In the genomic region with DNA sequence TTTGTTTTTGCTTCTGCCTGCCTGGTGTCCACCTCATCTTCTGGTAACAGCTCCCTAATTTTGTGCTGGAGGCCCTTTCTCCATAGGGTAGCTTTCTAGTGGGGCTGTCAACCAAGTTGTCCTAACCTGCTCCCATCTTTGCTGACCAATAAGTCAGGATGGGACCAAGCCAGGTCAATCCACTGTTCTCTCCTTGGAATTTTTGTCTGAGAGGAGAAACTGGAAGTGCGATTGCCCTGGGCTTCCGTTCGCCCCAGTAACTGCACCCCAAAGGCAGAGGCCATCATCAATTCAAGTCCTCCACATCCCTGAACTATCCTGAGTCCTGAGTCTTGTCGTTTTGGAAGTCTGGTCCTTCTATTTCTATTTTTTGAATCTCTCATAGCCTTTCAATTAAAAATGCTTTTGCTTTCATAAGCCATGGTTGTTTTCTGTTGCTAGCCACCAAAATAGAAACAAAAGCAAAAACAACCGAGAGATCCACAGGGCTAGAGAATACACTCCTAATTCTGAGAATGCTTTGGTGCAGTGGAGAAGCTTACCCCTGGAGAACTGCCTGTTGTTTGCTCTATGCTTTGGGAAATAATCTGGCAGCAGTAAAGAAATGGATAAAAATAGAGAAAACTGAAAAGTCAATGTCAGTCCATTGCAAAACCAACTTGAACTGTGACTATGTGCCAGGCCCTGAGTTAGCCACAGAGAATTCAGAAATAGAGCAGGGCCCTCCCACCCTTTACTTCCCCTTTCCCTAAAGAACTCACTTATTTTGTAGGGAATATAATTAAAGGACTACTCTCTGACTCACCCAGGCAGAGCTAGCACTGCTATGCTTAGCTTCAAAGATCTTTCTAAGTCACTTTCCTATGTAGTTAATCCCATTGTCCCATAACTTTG, we compare ENCODE assay signal across 13 cellular contexts.
DNase-seq lines count a peak whose midpoint lies in the region; ATAC-seq and TF ChIP-seq lines count a peak whose summit lies in the region.
"Had no signal": no experiment of that assay in that cellular context is flagged by ENCODE, and none has a peak within 500 bp of the region (broad histone marks: within the 10 kb centered on the region; RNA-seq: fewer than 3 reads in every experiment).

No MANE protein-coding gene starts in this region.

- H3K4me1 ChIP-seq in IMR-90 (ENCODE audit: control insufficient read depth, insufficient read depth, low read length) (no peaks in the 10 kb centered on the region; the same call in 1 of the 2 replicates), mesenchymal stem cell (ENCODE audit: control insufficient read depth, insufficient read depth, low read depth, low read length) (no peaks in the 10 kb centered on the region), uterus (no peaks in the 10 kb centered on the region)

- H3K27ac ChIP-seq in IMR-90 (ENCODE audit: insufficient read depth, low read length) (no peak overlapping the region), epithelial cell of prostate (peak overlapping the region; percentile 19), mesenchymal stem cell (ENCODE audit: low read length, poor library complexity, severe bottlenecking) (no peak overlapping the region), uterus (peak overlapping the region; percentile 53)

- no peak overlapping the region for H4K5ac ChIP-seq in IMR-90 (ENCODE audit: low read depth, low read length)

- H2BK12ac ChIP-seq in mesenchymal stem cell (ENCODE audit: low read length in 2 of 2), result no peak overlapping the region

- H3K14ac ChIP-seq in IMR-90 (replicated peaks; ENCODE audit: low read depth, low read length), result no peak overlapping the region
- H3K14ac ChIP-seq in mesenchymal stem cell (ENCODE audit: low read length in 2 of 2), result no peak overlapping the region

- H3K4me3 ChIP-seq in IMR-90 (ENCODE audit: insufficient read depth, low read depth, low read length) (no peak overlapping the region), mesenchymal stem cell (ENCODE audit: insufficient read depth in 1 of 2, low read depth in 1 of 2, low read length in 2 of 2) (no peak overlapping the region), uterus (no peak overlapping the region)

- ATAC-seq in IMR-90 (ENCODE audit: low read depth), result peak; percentile 35; the same call in 1 of the 2 replicates
- ATAC-seq in left colon, result no peak
- ATAC-seq in HG02884 (IDR thresholded peaks at IDR 0.05; ENCODE audit: unreplicated experiment), result no peak

- H3K4ac ChIP-seq in IMR-90 (ENCODE audit: low read depth, low read length) (no peak overlapping the region), mesenchymal stem cell (ENCODE audit: low read depth in 1 of 2, low read length in 2 of 2) (no peak overlapping the region)

- intact Hi-C loops in IMR-90 (cut with micrococcal nuclease) (no loop called here), uterus (cut with DNase I; ENCODE audit: low total_unique reads) (no loop called here), left colon (cut with DNase I, micrococcal nuclease) (no loop called here)

- H3K9ac ChIP-seq in IMR-90 (ENCODE audit: low read depth, low read length), result no peak overlapping the region
- peak overlapping the region; percentile 62 for H3K9ac ChIP-seq in mesenchymal stem cell (ENCODE audit: low read length)

- H2BK5ac ChIP-seq in IMR-90 (ENCODE audit: low read depth, low read length, poor library complexity, severe bottlenecking) (no peak overlapping the region), mesenchymal stem cell (ENCODE audit: low read depth, low read length, poor library complexity, severe bottlenecking) (no peak overlapping the region)

- DNase-seq in IMR-90, result peak; percentile 21
- no peak for DNase-seq in epithelial cell of prostate (ENCODE audit: low read depth, low spot score)
- no peak for DNase-seq in mesenchymal stem cell
- peak; percentile 45 for DNase-seq in uterus
- no peak for DNase-seq in left colon
- no peak for DNase-seq in medulla oblongata (ENCODE audit: extremely low spot score)
- DNase-seq: activated CD4-positive, CD25-positive, alpha-beta regulatory T cell treated with anti-CD3 and anti-CD28 coated beads, Interleukin-2, amount 50 U/mL, for 72 hours; activated T-cell treated with anti-CD3 and anti-CD28 coated beads, Interleukin-2, amount 50 U/mL, for 48 hours; CD8-positive, alpha-beta memory T cell; endodermal cell; hypothalamus; NCI-H2171 treated with DMSO at 0.1 percent for 48 hours had no signal

- no peak overlapping the region for H3K56ac ChIP-seq in IMR-90 (ENCODE audit: extremely low read depth, insufficient read depth, low read length)

- no TSS peak for BruUV-seq in IMR-90 (replicated peaks; lab: Mats Ljungman, UMichigan)

- no peak overlapping the region for H3K23ac ChIP-seq in IMR-90 (ENCODE audit: low read depth, low read length)
- no peak overlapping the region for H3K23ac ChIP-seq in mesenchymal stem cell (ENCODE audit: low read length in 2 of 2)

- H2AFZ ChIP-seq in IMR-90 (replicated peaks; ENCODE audit: low read length, poor library complexity) (no peak overlapping the region), mesenchymal stem cell (ENCODE audit: low read depth, low read length) (no peak overlapping the region)

- no CpG with 5 or more reads among the region's 5 CpGs for WGBS in IMR-90 (ENCODE audit: extremely low coverage in 2 of 2, insufficient read length in 1 of 2), 2 experiments
- 95% methylated on average over 5 of the region's 5 CpGs for WGBS in mesenchymal stem cell

- H4K8ac ChIP-seq in IMR-90 (ENCODE audit: low read depth in 2 of 2, low read length in 2 of 2), result no peak overlapping the region
- no peak overlapping the region for H4K8ac ChIP-seq in mesenchymal stem cell (ENCODE audit: low read length)

- TF ChIP-seq POLR2A in IMR-90 (IDR thresholded peaks at IDR 0.05; ENCODE audit: low read depth, low read length) (no peak), uterus (IDR thresholded peaks at IDR 0.05) (no peak)

- no peaks in the 10 kb centered on the region for H3K9me3 ChIP-seq in IMR-90 (ENCODE audit: control insufficient read depth, insufficient read depth, low read length)
- no peaks in the 10 kb centered on the region for H3K9me3 ChIP-seq in mesenchymal stem cell (ENCODE audit: control insufficient read depth, low read length)
- no peaks in the 10 kb centered on the region for H3K9me3 ChIP-seq in uterus

- no peak overlapping the region for H2AK5ac ChIP-seq in IMR-90 (ENCODE audit: low read depth, low read length)
- no peak overlapping the region for H2AK5ac ChIP-seq in mesenchymal stem cell (ENCODE audit: low read length, severe bottlenecking)

- peaks cover 10% of the 10 kb centered on the region for H3K27me3 ChIP-seq in IMR-90 (ENCODE audit: control insufficient read depth, insufficient read depth, low read length)
- peaks cover 10 to 21% of the 10 kb centered on the region in 2 experiments for H3K27me3 ChIP-seq in mesenchymal stem cell (ENCODE audit: control insufficient read depth in 1 of 2, insufficient read depth in 1 of 2, low read length in 2 of 2)
- H3K27me3 ChIP-seq in uterus, result no peaks in the 10 kb centered on the region

- H3K79me1 ChIP-seq in IMR-90 (ENCODE audit: low read depth in 1 of 2, low read length in 2 of 2) (no peaks in the 10 kb centered on the region), mesenchymal stem cell (replicated peaks; ENCODE audit: low read length, poor library complexity, severe bottlenecking) (no peaks in the 10 kb centered on the region)

- H2BK15ac ChIP-seq in IMR-90 (ENCODE audit: low read depth, low read length) (no peak overlapping the region), mesenchymal stem cell (ENCODE audit: low read depth, poor library complexity, severe bottlenecking) (no peak overlapping the region)

- dilution Hi-C loops in IMR-90 (cut with HindIII; ENCODE audit: low sequenced_read_pairs, unreplicated experiment), result no loop called here

- no peak overlapping the region for H2AK9ac ChIP-seq in IMR-90 (replicated peaks; ENCODE audit: low read depth, low read length, poor library complexity)

- H3K9me1 ChIP-seq in IMR-90 (ENCODE audit: insufficient read depth, low read length), result no peaks in the 10 kb centered on the region; the same call in 1 of the 2 replicates

- TF ChIP-seq CTCF in IMR-90 (conservative IDR thresholded peaks at IDR 0.05; ENCODE audit: low read depth, low read length) (no peak), uterus (IDR thresholded peaks at IDR 0.05) (no peak)

- H2BK120ac ChIP-seq in IMR-90 (ENCODE audit: low read depth, low read length), result no peak overlapping the region
- no peak overlapping the region for H2BK120ac ChIP-seq in mesenchymal stem cell (ENCODE audit: low read depth, low read length)

- TF ChIP-seq RAD21 in IMR-90 (IDR thresholded peaks at IDR 0.05; ENCODE audit: low read length), result no peak

- CTCF ChIA-PET in IMR-90 (lab: Yijun Ruan, JAX), result interaction anchor here (1.0 kb wide), 1 partner anchor 326 kb away, joined by 3 read pairs; no protein-coding TSS in a partner anchor

- H4K91ac ChIP-seq in IMR-90 (ENCODE audit: insufficient read depth, low read depth, low read length) (no peak overlapping the region), mesenchymal stem cell (ENCODE audit: low read length) (no peak overlapping the region)

- H3K4me2 ChIP-seq in IMR-90 (ENCODE audit: low read depth, low read length) (no peak overlapping the region), mesenchymal stem cell (ENCODE audit: low read length, poor library complexity, severe bottlenecking) (no peak overlapping the region)

- no peaks in the 10 kb centered on the region for H3K36me3 ChIP-seq in IMR-90 (ENCODE audit: control insufficient read depth, insufficient read depth, low read length)
- no peaks in the 10 kb centered on the region for H3K36me3 ChIP-seq in mesenchymal stem cell (ENCODE audit: control insufficient read depth in 1 of 2, insufficient read depth in 2 of 2, low read depth in 1 of 2, low read length in 2 of 2)
- H3K36me3 ChIP-seq in uterus, result no peaks in the 10 kb centered on the region

- in situ Hi-C loops in IMR-90 (cut with MboI; ENCODE audit: low sequenced_read_pairs), result no loop called here

- POLR2A ChIA-PET in IMR-90 (lab: Charles Lee; ENCODE audit: unreplicated experiment), result no interaction called here

- H3K18ac ChIP-seq in IMR-90 (ENCODE audit: low read depth, low read length) (no peak overlapping the region), mesenchymal stem cell (ENCODE audit: low read depth in 1 of 2, low read length in 2 of 2) (no peak overlapping the region)

- H2BK20ac ChIP-seq in IMR-90 (ENCODE audit: low read depth, low read length), result no peak overlapping the region

- H4K20me1 ChIP-seq in IMR-90 (ENCODE audit: insufficient read depth, low read length), result no peaks in the 10 kb centered on the region

TF ChIP-seq in IMR-90, 13 proteins besides CTCF, POLR2A, EP300 and RAD21 (continues in another document):
- TF ChIP-seq USF2 (IDR thresholded peaks at IDR 0.05; ENCODE audit: low read depth, low read length), result no peak
- no peak for TF ChIP-seq CHD1 (IDR thresholded peaks at IDR 0.05; ENCODE audit: low read depth, low read length)
- no peak for TF ChIP-seq SMC3 (IDR thresholded peaks at IDR 0.05; ENCODE audit: low read depth, low read length)
- no peak for TF ChIP-seq BHLHE40 (IDR thresholded peaks at IDR 0.05; ENCODE audit: low read depth, low read length)

Comparison
In these comparisons a context has a peak if more than half of its experiments do, and no peak if none do; other contexts are left out.
1. DNase-seq: peak in IMR-90 (single experiment) and uterus (2 of 2); none in epithelial cell of prostate (single experiment), mesenchymal stem cell (single experiment), left colon (0 of 2) and medulla oblongata (single experiment).
2. H3K27ac ChIP-seq: peak in epithelial cell of prostate (single experiment) and uterus (2 of 2); none in IMR-90 (single experiment) and mesenchymal stem cell (single experiment).